8 cellular contexts compared by ENCODE assay signal in the genomic region with DNA sequence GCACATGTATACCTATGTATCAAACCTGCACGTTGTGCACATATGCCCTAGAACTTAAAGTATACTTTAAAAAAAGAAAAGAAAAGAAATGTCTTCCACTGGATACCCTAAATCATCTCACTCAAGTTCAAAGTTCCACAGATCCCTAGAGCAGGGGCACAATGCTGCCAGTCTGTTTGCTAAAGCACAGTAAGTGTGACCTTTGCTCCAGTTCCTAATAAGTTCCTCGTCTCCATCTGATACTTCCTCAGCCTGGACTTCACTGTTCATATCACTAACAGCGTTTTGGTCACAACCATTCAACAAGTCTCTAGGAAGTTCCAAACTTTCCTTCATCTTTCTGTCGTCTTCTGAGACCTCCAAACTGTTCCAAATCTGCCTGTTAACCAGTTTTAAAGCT.
"Had no signal": no experiment of that assay in that cellular context is flagged by ENCODE, and none has a peak within 500 bp of the region (broad histone marks: within the 10 kb centered on the region; RNA-seq: fewer than 3 reads in every experiment).

No MANE protein-coding gene starts in this region.

- DNase-seq: H9, HCEC 1CT, IMR-90, KG1 had no signal

- H3K27ac Mint-ChIP-seq: GM23338, H9 had no signal

- FAIRE-seq: H1, H54, K562 had no signal

- H3K4me2 ChIP-seq: GM23338 had no signal

- H2AFZ ChIP-seq: GM23338 had no signal

- H3K4me1 Mint-ChIP-seq: GM23338, H9 had no signal

- H3K4me3 ChIP-seq: GM23338, K562 had no signal

- H3K4me3 Mint-ChIP-seq: GM23338, H9 had no signal

- ATAC-seq: GM23338, K562 had no signal
